ENCODE assay signal across 25 cellular contexts in genomic region chr12:123854232-123854631, GRCh38.
"Had no signal": no experiment of that assay in that cellular context is flagged by ENCODE, and none has a peak within 500 bp of the region (broad histone marks: within the 10 kb centered on the region; RNA-seq: fewer than 3 reads in every experiment).

No MANE protein-coding gene starts in this region.

- H3K4me2 ChIP-seq: hepatocyte had no signal

- H3K36me3 Mint-ChIP-seq: mesothelial cell of epicardium; naive B cell; natural killer cell; stimulated activated naive B cell treated with anti-CD40 and anti-IgM and Interleukin-4, amounts not matched to agents 10 μg/mL and 1 μg/mL and 100 μg/mL, for 72 hours had no signal

- H2AFZ ChIP-seq: hepatocyte had no signal

- H3K27ac ChIP-seq: hepatocyte, left ventricle myocardium inferior, ovary, prostate gland, skin epidermis, stomach, testis, thyroid gland, transverse colon, upper lobe of left lung had no signal

- H3K4me1 ChIP-seq: left ventricle myocardium inferior, prostate gland, stomach, testis, thyroid gland, upper lobe of left lung had no signal

- H3K79me2 ChIP-seq: hepatocyte had no signal

- H3K27ac Mint-ChIP-seq: mesothelial cell of epicardium; naive B cell; natural killer cell; stimulated activated naive B cell treated with anti-CD40 and anti-IgM and Interleukin-4, amounts not matched to agents 10 μg/mL and 1 μg/mL and 100 μg/mL, for 72 hours had no signal

- H3K9me3 ChIP-seq: left ventricle myocardium inferior, ovary, prostate gland, stomach, testis, thyroid gland, transverse colon, upper lobe of left lung had no signal

- H3K27me3 ChIP-seq: hepatocyte, ovary, testis, thyroid gland, upper lobe of left lung had no signal

- DNase-seq: islet precursor cell; left ventricle myocardium inferior; naive B cell; natural killer cell; ovary; posterior cingulate gyrus; retina; right cardiac atrium; stimulated activated CD4-positive, alpha-beta T cell treated with anti-CD3 and anti-CD28 coated beads, Interleukin-12 subunit alpha, Interleukin-12 subunit beta, amount 100 ng/mL, for 4 hours; stimulated activated CD4-positive, alpha-beta T cell treated with anti-CD3 and anti-CD28 coated beads, Interleukin-15, amount 100 ng/mL, for 24 hours; stimulated activated CD4-positive, alpha-beta T cell treated with anti-CD3 and anti-CD28 coated beads, Interleukin-2, amount 100 ng/mL, for 24 hours; stimulated activated CD4-positive, alpha-beta T cell treated with anti-CD3 and anti-CD28 coated beads, Interleukin-4, amount 100 ng/mL, for 1 hour; stimulated activated naive B cell treated with anti-CD40 and anti-IgM and Interleukin-4, amounts not matched to agents 10 μg/mL and 1 μg/mL and 100 μg/mL, for 72 hours; stimulated activated naive CD8-positive, alpha-beta T cell treated with anti-CD3 and anti-CD28 coated beads, Interleukin-15, Interleukin-2, amounts not matched to agents 100 U/mL and 50 U/mL, for 24 hours; stomach; testis; thyroid gland; transverse colon; upper lobe of left lung had no signal

- H3K9me3 Mint-ChIP-seq: mesothelial cell of epicardium; naive B cell; natural killer cell; stimulated activated naive B cell treated with anti-CD40 and anti-IgM and Interleukin-4, amounts not matched to agents 10 μg/mL and 1 μg/mL and 100 μg/mL, for 72 hours had no signal

- H3K4me1 Mint-ChIP-seq: mesothelial cell of epicardium; naive B cell; natural killer cell; stimulated activated naive B cell treated with anti-CD40 and anti-IgM and Interleukin-4, amounts not matched to agents 10 μg/mL and 1 μg/mL and 100 μg/mL, for 72 hours had no signal

- ATAC-seq: natural killer cell; right cardiac atrium; sciatic nerve; stimulated activated naive B cell treated with anti-CD40 and anti-IgM and Interleukin-4, amounts not matched to agents 10 μg/mL and 1 μg/mL and 100 μg/mL, for 72 hours; stimulated activated naive CD8-positive, alpha-beta T cell treated with anti-CD3 and anti-CD28 coated beads, Interleukin-15, Interleukin-2, amounts not matched to agents 100 U/mL and 50 U/mL, for 24 hours had no signal

- H3K36me3 ChIP-seq: left ventricle myocardium inferior, ovary, prostate gland, stomach, thyroid gland, transverse colon, upper lobe of left lung had no signal

- H3K4me3 Mint-ChIP-seq: mesothelial cell of epicardium; naive B cell; natural killer cell; stimulated activated naive B cell treated with anti-CD40 and anti-IgM and Interleukin-4, amounts not matched to agents 10 μg/mL and 1 μg/mL and 100 μg/mL, for 72 hours had no signal

- H3K4me3 ChIP-seq: hepatocyte, left ventricle myocardium inferior, lung, ovary, prostate gland, skin epidermis, stomach, testis, thyroid gland, transverse colon, upper lobe of left lung had no signal
